Comparison of ENCODE assay signal across 24 cellular contexts in the genomic region with DNA sequence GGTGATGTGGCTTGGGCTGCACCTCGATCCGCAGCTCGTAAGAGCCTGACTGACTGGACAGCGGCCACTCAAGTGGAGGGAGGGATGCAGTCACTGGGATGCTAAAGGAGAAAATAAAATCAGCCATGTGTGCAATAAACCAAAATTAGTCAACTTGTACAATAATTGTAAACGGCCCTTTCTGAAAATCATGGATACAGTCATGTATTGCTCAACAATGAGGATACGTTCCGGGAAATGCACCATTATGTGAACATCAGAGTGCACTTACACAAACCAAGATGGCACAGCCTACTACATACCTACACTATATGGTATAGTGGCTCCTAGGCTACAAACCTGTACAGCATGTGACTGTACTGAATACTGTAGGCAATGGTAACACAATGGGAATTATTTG. TPM values are rescaled to one million over a fixed set of nuclear protein-coding genes. Genes with fewer than 3 reads are reported as not detected.
"Had no signal": no experiment of that assay in that cellular context is flagged by ENCODE, and none has a peak within 500 bp of the region (broad histone marks: within the 10 kb centered on the region; RNA-seq: fewer than 3 reads in every experiment).

No MANE protein-coding gene starts in this region.

- DNase-seq: effector CD4-positive, alpha-beta T cell; endodermal cell; erythroblast; foreskin melanocyte; head of caudate nucleus; left colon; left ventricle myocardium superior; mesendoderm; naive B cell; nucleus accumbens; ovary; small intestine; stimulated activated CD4-positive, alpha-beta T cell treated with anti-CD3 and anti-CD28 coated beads, Interleukin-2, amount 100 ng/mL, for 48 hours; stimulated activated naive CD8-positive, alpha-beta T cell treated with anti-CD3 and anti-CD28 coated beads, Interleukin-15, Interleukin-2, amounts not matched to agents 100 U/mL and 50 U/mL, for 24 hours; thyroid gland had no signal

- H3K4me1 Mint-ChIP-seq: endodermal cell had no signal

- FAIRE-seq: endothelial cell of umbilical vein, small intestine, urothelium cell line had no signal

- H3K9me3 Mint-ChIP-seq: endodermal cell, naive B cell, type B pancreatic cell had no signal

- H3K27me3 Mint-ChIP-seq: naive B cell, type B pancreatic cell had no signal

- H3K36me3 ChIP-seq: ovary had no signal

- H3K4me1 ChIP-seq: right atrium auricular region, suprapubic skin had no signal

- H3K4me3 ChIP-seq: coronary artery, hepatocyte, lung, ovary, right atrium auricular region, suprapubic skin, thyroid gland had no signal

- H3K27ac Mint-ChIP-seq: endodermal cell, type B pancreatic cell had no signal

- H3K9me3 ChIP-seq: ovary, right atrium auricular region, suprapubic skin, thyroid gland had no signal

- H3K27me3 ChIP-seq: hepatocyte, ovary, right atrium auricular region, suprapubic skin, thyroid gland had no signal

- H3K27ac ChIP-seq: coronary artery, hepatocyte, ovary, right atrium auricular region, suprapubic skin, thyroid gland had no signal

- H3K4me3 Mint-ChIP-seq: endodermal cell, type B pancreatic cell had no signal

RNA-seq across cellular contexts. Expression of gene NFATC2, which starts 25.7 kb away (rescaled TPM):
- polyA plus RNA-seq: neural cell had no signal
